In genomic region chr6:131295081-131295480, GRCh38 we compare ENCODE assay signal across 20 cellular contexts.
"Had no signal": no experiment of that assay in that cellular context is flagged by ENCODE, and none has a peak within 500 bp of the region (broad histone marks: within the 10 kb centered on the region; RNA-seq: fewer than 3 reads in every experiment).

No MANE protein-coding gene starts in this region.

- H3K4me1 Mint-ChIP-seq: activated CD4-positive, alpha-beta memory T cell treated with anti-CD3 and anti-CD28 coated beads, Interleukin-2, amount 10 ng/mL, durations not matched to agents 7 days and 5 days had no signal

- H3K27ac Mint-ChIP-seq: activated CD4-positive, alpha-beta memory T cell treated with anti-CD3 and anti-CD28 coated beads, Interleukin-2, amount 10 ng/mL, durations not matched to agents 7 days and 5 days; activated CD4-positive, alpha-beta T cell treated with anti-CD3 and anti-CD28 coated beads, Interleukin-2, amount 10 ng/mL, durations not matched to agents 24 days and 14 days; activated naive CD4-positive, alpha-beta T cell treated with anti-CD3 and anti-CD28 coated beads, Interleukin-2, amount 10 ng/mL, durations not matched to agents 7 days and 5 days; activated T-cell treated with anti-CD3 and anti-CD28 coated beads, Interleukin-2, amount 50 U/mL, for 72 hours; type B pancreatic cell had no signal

- H3K4me3 Mint-ChIP-seq: activated CD4-positive, alpha-beta memory T cell treated with anti-CD3 and anti-CD28 coated beads, Interleukin-2, amount 10 ng/mL, durations not matched to agents 7 days and 5 days; activated CD4-positive, alpha-beta T cell treated with anti-CD3 and anti-CD28 coated beads, Interleukin-2, amount 10 ng/mL, durations not matched to agents 24 days and 14 days; activated naive CD4-positive, alpha-beta T cell treated with anti-CD3 and anti-CD28 coated beads, Interleukin-2, amount 10 ng/mL, durations not matched to agents 7 days and 5 days; activated T-cell treated with anti-CD3 and anti-CD28 coated beads, Interleukin-2, amount 50 U/mL, for 72 hours; naive thymus-derived CD8-positive, alpha-beta T cell; type B pancreatic cell had no signal

- H3K27me3 ChIP-seq: body of pancreas, heart right ventricle, spleen had no signal

- H3K9me3 Mint-ChIP-seq: activated CD4-positive, alpha-beta memory T cell treated with anti-CD3 and anti-CD28 coated beads, Interleukin-2, amount 10 ng/mL, durations not matched to agents 7 days and 5 days; activated CD4-positive, alpha-beta T cell treated with anti-CD3 and anti-CD28 coated beads, Interleukin-2, amount 10 ng/mL, durations not matched to agents 24 days and 14 days; activated naive CD4-positive, alpha-beta T cell treated with anti-CD3 and anti-CD28 coated beads, Interleukin-2, amount 10 ng/mL, durations not matched to agents 7 days and 5 days; activated T-cell treated with anti-CD3 and anti-CD28 coated beads, Interleukin-2, amount 50 U/mL, for 72 hours; naive thymus-derived CD8-positive, alpha-beta T cell had no signal

- ATAC-seq: activated CD4-positive, CD25-positive, alpha-beta regulatory T cell treated with anti-CD3 and anti-CD28 coated beads, Interleukin-2, amount 50 U/mL, for 24 hours; activated T-cell treated with anti-CD3 and anti-CD28 coated beads, Interleukin-2, amount 50 U/mL, for 72 hours; body of pancreas; heart right ventricle; left lobe of liver; naive thymus-derived CD8-positive, alpha-beta T cell had no signal

- H3K36me3 Mint-ChIP-seq: type B pancreatic cell had no signal

- H3K9me3 ChIP-seq: body of pancreas, heart right ventricle, spleen, thoracic aorta had no signal

- DNase-seq: activated CD4-positive, alpha-beta memory T cell treated with anti-CD3 and anti-CD28 coated beads, Interleukin-2, amount 10 ng/mL, durations not matched to agents 7 days and 5 days; activated CD4-positive, alpha-beta T cell treated with anti-CD3 and anti-CD28 coated beads, Interleukin-2, amount 10 ng/mL, durations not matched to agents 24 days and 14 days; activated effector memory CD4-positive, alpha-beta T cell treated with anti-CD3 and anti-CD28 coated beads, Interleukin-2, amount 50 U/mL, for 16 hours; activated naive CD4-positive, alpha-beta T cell treated with anti-CD3 and anti-CD28 coated beads, Interleukin-2, amount 10 ng/mL, durations not matched to agents 7 days and 5 days; activated T-cell treated with anti-CD3 and anti-CD28 coated beads, Interleukin-2, amount 50 U/mL, for 72 hours; anterior cingulate cortex; body of pancreas; heart right ventricle; naive thymus-derived CD8-positive, alpha-beta T cell; retina; spleen; stimulated activated CD4-positive, alpha-beta T cell treated with anti-CD3 and anti-CD28 coated beads, Interleukin-4, amount 100 ng/mL, for 1 hour; stimulated activated naive CD4-positive, alpha-beta T cell; SW 1271; T-helper 2 cell had no signal

- H3K4me3 ChIP-seq: body of pancreas, heart right ventricle, lung, spleen, thoracic aorta had no signal

- H3K36me3 ChIP-seq: heart right ventricle, spleen, thoracic aorta had no signal

- H3K27me3 Mint-ChIP-seq: activated CD4-positive, alpha-beta memory T cell treated with anti-CD3 and anti-CD28 coated beads, Interleukin-2, amount 10 ng/mL, durations not matched to agents 7 days and 5 days; activated CD4-positive, alpha-beta T cell treated with anti-CD3 and anti-CD28 coated beads, Interleukin-2, amount 10 ng/mL, durations not matched to agents 24 days and 14 days; activated naive CD4-positive, alpha-beta T cell treated with anti-CD3 and anti-CD28 coated beads, Interleukin-2, amount 10 ng/mL, durations not matched to agents 7 days and 5 days; naive thymus-derived CD8-positive, alpha-beta T cell had no signal

- H3K27ac ChIP-seq: body of pancreas, heart right ventricle, spleen, thoracic aorta had no signal
